9 cellular contexts compared by ENCODE assay signal in the genomic region with DNA sequence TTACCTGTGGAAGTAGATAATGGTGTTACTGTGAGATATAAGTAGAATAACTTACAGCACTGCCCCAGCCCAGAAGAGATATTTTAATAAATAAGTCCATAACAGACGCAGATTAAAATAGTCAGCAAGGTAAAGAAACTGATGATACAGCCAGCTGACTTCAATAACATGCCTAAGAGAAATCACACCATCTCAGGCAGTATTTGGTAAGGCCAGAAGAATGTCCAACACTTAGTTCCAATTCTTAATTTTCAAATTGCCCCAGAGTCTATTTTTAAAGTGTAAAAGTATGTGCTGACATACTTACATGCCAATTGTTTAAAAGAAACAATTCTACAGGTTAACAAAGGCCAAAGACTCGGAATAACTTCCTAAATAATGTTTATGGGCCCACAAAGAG. TPM values are rescaled to one million over a fixed set of nuclear protein-coding genes. Genes with fewer than 3 reads are reported as not detected.
DNase-seq lines count a peak whose midpoint lies in the region; ATAC-seq, FAIRE-seq and TF ChIP-seq lines count a peak whose summit lies in the region.
"Had no signal": no experiment of that assay in that cellular context is flagged by ENCODE, and none has a peak within 500 bp of the region (broad histone marks: within the 10 kb centered on the region; RNA-seq: fewer than 3 reads in every experiment).

No MANE protein-coding gene starts in this region.

- POLR2A ChIA-PET in activated CD4-positive, alpha-beta memory T cell treated with anti-CD3 and anti-CD28 coated beads, Interleukin-2, amount 10 ng/mL, durations not matched to agents 7 days and 5 days (lab: Charles Lee) = no interaction called here

- no peak for TF ChIP-seq CTCF in breast epithelium (IDR thresholded peaks at IDR 0.05)

- H3K36me3 ChIP-seq in breast epithelium (no peaks in the 10 kb centered on the region), muscle layer of duodenum (ENCODE audit: control insufficient read depth in 1 of 2, insufficient read depth in 2 of 2, low read length in 2 of 2) (no peaks in the 10 kb centered on the region)

- peaks cover 24% of the 10 kb centered on the region for H3K4me1 Mint-ChIP-seq in stimulated activated naive CD8-positive, alpha-beta T cell treated with anti-CD3 and anti-CD28 coated beads, Interleukin-15, Interleukin-2, amounts not matched to agents 100 ng/mL and 50 ng/mL, for 24 hours (ENCODE audit: low read depth)
- H3K4me1 Mint-ChIP-seq in activated CD4-positive, alpha-beta memory T cell treated with anti-CD3 and anti-CD28 coated beads, Interleukin-2, amount 10 ng/mL, durations not matched to agents 7 days and 5 days = peaks cover 23% of the 10 kb centered on the region

- no peaks in the 10 kb centered on the region for H3K9me3 ChIP-seq in breast epithelium
- no peaks in the 10 kb centered on the region for H3K9me3 ChIP-seq in muscle layer of duodenum (ENCODE audit: control insufficient read depth in 1 of 2, low read length in 2 of 2)

- H3K27me3 Mint-ChIP-seq in stimulated activated naive CD8-positive, alpha-beta T cell treated with anti-CD3 and anti-CD28 coated beads, Interleukin-15, Interleukin-2, amounts not matched to agents 100 ng/mL and 50 ng/mL, for 24 hours = peaks cover 71% of the 10 kb centered on the region
- peaks cover 62% of the 10 kb centered on the region for H3K27me3 Mint-ChIP-seq in activated CD4-positive, alpha-beta memory T cell treated with anti-CD3 and anti-CD28 coated beads, Interleukin-2, amount 10 ng/mL, durations not matched to agents 7 days and 5 days

- no peak for FAIRE-seq in GM12892 (lab: Jason Lieb, UNC)

- CTCF ChIA-PET in activated CD4-positive, alpha-beta memory T cell treated with anti-CD3 and anti-CD28 coated beads, Interleukin-2, amount 10 ng/mL, durations not matched to agents 7 days and 5 days (lab: Charles Lee) = no interaction called here

- TF ChIP-seq POLR2A in breast epithelium (IDR thresholded peaks at IDR 0.05) (no peak), GM12892 (IDR thresholded peaks at IDR 0.05; ENCODE audit: low read depth, low read length) (no peak)

- DNase-seq in stimulated activated naive CD8-positive, alpha-beta T cell treated with anti-CD3 and anti-CD28 coated beads, Interleukin-15, Interleukin-2, amounts not matched to agents 100 U/mL and 50 U/mL, for 24 hours = no peak
- DNase-seq in breast epithelium (ENCODE audit: low spot score in 2 of 2) (no peak), GM12892 (ENCODE audit: insufficient read length) (no peak)
- no peak for DNase-seq in activated CD4-positive, alpha-beta memory T cell treated with anti-CD3 and anti-CD28 coated beads, Interleukin-2, amount 10 ng/mL, durations not matched to agents 7 days and 5 days
- DNase-seq: Calu3 had no signal

- H3K9me3 Mint-ChIP-seq in stimulated activated naive CD8-positive, alpha-beta T cell treated with anti-CD3 and anti-CD28 coated beads, Interleukin-15, Interleukin-2, amounts not matched to agents 100 ng/mL and 50 ng/mL, for 24 hours = no peaks in the 10 kb centered on the region
- no peaks in the 10 kb centered on the region for H3K9me3 Mint-ChIP-seq in activated CD4-positive, alpha-beta memory T cell treated with anti-CD3 and anti-CD28 coated beads, Interleukin-2, amount 10 ng/mL, durations not matched to agents 7 days and 5 days

- intact Hi-C loops in breast epithelium (cut with DNase I; ENCODE audit: low total_unique reads) = no loop called here

- H3K27ac Mint-ChIP-seq in stimulated activated naive CD8-positive, alpha-beta T cell treated with anti-CD3 and anti-CD28 coated beads, Interleukin-15, Interleukin-2, amounts not matched to agents 100 ng/mL and 50 ng/mL, for 24 hours = no peak overlapping the region
- no peak overlapping the region for H3K27ac Mint-ChIP-seq in activated CD4-positive, alpha-beta memory T cell treated with anti-CD3 and anti-CD28 coated beads, Interleukin-2, amount 10 ng/mL, durations not matched to agents 7 days and 5 days

- peak overlapping the region; percentile 83 for H3K4me3 Mint-ChIP-seq in stimulated activated naive CD8-positive, alpha-beta T cell treated with anti-CD3 and anti-CD28 coated beads, Interleukin-15, Interleukin-2, amounts not matched to agents 100 ng/mL and 50 ng/mL, for 24 hours
- H3K4me3 Mint-ChIP-seq in activated CD4-positive, alpha-beta memory T cell treated with anti-CD3 and anti-CD28 coated beads, Interleukin-2, amount 10 ng/mL, durations not matched to agents 7 days and 5 days = no peak overlapping the region

- H3K4me3 ChIP-seq in breast epithelium (peak overlapping the region; percentile 72 to 98 (median 84)), muscle layer of duodenum (ENCODE audit: low read depth in 1 of 2, low read length in 2 of 2) (peak overlapping the region; percentile 76 to 78)

- H3K36me3 Mint-ChIP-seq in stimulated activated naive CD8-positive, alpha-beta T cell treated with anti-CD3 and anti-CD28 coated beads, Interleukin-15, Interleukin-2, amounts not matched to agents 100 ng/mL and 50 ng/mL, for 24 hours (ENCODE audit: low read depth) = no peaks in the 10 kb centered on the region
- H3K36me3 Mint-ChIP-seq in activated CD4-positive, alpha-beta memory T cell treated with anti-CD3 and anti-CD28 coated beads, Interleukin-2, amount 10 ng/mL, durations not matched to agents 7 days and 5 days (ENCODE audit: low read depth) = no peaks in the 10 kb centered on the region

- H3K27ac ChIP-seq in breast epithelium (peak overlapping the region; percentile 92 to 97), muscle layer of duodenum (ENCODE audit: low read length) (peak overlapping the region; percentile 82)

- peaks cover 0 to 5% of the 10 kb centered on the region in 2 donors for H3K4me1 ChIP-seq in breast epithelium
- H3K4me1 ChIP-seq in muscle layer of duodenum (ENCODE audit: control insufficient read depth in 1 of 2, insufficient read depth in 2 of 2, low read length in 2 of 2) = peaks cover 0 to 33% of the 10 kb centered on the region in 2 donors

- no peak for ATAC-seq in stimulated activated naive CD8-positive, alpha-beta T cell treated with anti-CD3 and anti-CD28 coated beads, Interleukin-15, Interleukin-2, amounts not matched to agents 100 U/mL and 50 U/mL, for 24 hours
- no peak for ATAC-seq in GM18858 (IDR thresholded peaks at IDR 0.05; ENCODE audit: unreplicated experiment)
- ATAC-seq in HG02970 (IDR thresholded peaks at IDR 0.05; ENCODE audit: low FRiP score, unreplicated experiment) = no peak

- H3K27me3 ChIP-seq in breast epithelium = no peaks in the 10 kb centered on the region
- no peaks in the 10 kb centered on the region for H3K27me3 ChIP-seq in muscle layer of duodenum (ENCODE audit: low read depth, low read length)

RNA-seq across cellular contexts. Expression of a gene that starts 1.6 kb away (rescaled TPM):
- 10 to 100 TPM; 23.8 to 38.7 (median 29.6) TPM for total RNA-seq in breast epithelium
- total RNA-seq in activated CD4-positive, alpha-beta memory T cell treated with anti-CD3 and anti-CD28 coated beads, Interleukin-2, amount 10 ng/mL, durations not matched to agents 7 days and 5 days = 1 to 10 TPM; 6.3 to 7.5 TPM
- 2.5 TPM for polyA plus RNA-seq in GM12892 (2012; ENCODE audit: missing spikeins)
